Comparison of ENCODE assay signal across 1 cellular context in the genomic region with DNA sequence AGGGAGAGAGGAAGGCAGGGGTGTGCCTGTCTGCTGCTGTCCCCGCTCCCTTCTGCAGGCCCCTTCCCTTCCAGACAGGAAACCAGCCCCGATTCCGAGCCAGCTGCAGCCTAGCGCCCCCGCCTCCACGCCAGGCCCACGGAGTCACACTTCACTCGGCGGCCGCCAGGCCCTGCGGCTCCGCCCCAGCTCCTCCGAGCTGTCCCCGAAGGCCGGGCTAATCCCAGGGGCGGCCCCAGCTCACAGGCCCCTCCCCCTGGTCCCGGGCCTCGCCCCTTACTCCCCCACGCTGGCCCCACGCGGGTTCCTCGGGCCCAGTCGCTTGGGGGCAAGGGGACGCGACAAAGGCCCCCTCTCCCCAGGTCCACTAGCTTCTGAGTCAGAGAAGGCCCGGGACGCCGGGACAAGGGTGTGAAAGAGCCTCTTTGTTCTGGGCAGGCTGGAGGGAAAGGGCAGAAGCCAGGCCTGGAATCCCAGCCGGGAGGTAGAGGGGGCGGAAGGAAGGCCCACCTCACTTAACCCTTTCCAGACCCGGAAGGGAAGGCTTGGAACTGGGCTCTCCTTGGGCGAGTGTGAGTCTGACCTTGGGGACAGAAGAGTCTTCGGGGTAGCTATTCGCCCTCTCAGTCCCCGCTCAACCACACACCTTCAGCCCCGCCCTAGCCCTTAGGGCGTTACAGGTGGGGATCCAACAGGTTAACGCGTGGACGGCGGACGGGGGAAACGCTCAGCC.
TF ChIP-seq lines count a peak whose summit lies in the region.

No MANE protein-coding gene starts in this region.

TF ChIP-seq in K562, 482 proteins besides CTCF, POLR2A, EP300 and RAD21 (continued from another document and continues in another):
- peak; percentile 54 for TF ChIP-seq NEUROD1 (IDR thresholded peaks at IDR 0.05; ENCODE audit: borderline replicate concordance, low read depth, low read length, partially characterized antibody)
- no peak for TF ChIP-seq EZH2 (IDR thresholded peaks at IDR 0.05; ENCODE audit: borderline replicate concordance, low read depth, low read length)
- TF ChIP-seq RNF219 (CRISPR knock-in tag; IDR thresholded peaks at IDR 0.05), result no peak
- no peak for TF ChIP-seq PRDM10 (IDR thresholded peaks at IDR 0.05; ENCODE audit: partially characterized antibody)
- no peak for TF ChIP-seq ZBTB1 (CRISPR knock-in tag; IDR thresholded peaks at IDR 0.05; ENCODE audit: borderline replicate concordance, low read depth)
- TF ChIP-seq CBX8 (IDR thresholded peaks at IDR 0.05; ENCODE audit: borderline replicate concordance, extremely low read depth, low read depth, low read length, poor library complexity, severe bottlenecking), result no peak
- TF ChIP-seq SOX6 (IDR thresholded peaks at IDR 0.05), result no peak
- peak; percentile 81 for TF ChIP-seq L3MBTL2 (IDR thresholded peaks at IDR 0.05)
- TF ChIP-seq ZNF584 (CRISPR knock-in tag; IDR thresholded peaks at IDR 0.05; ENCODE audit: low read depth), result no peak
- no peak for TF ChIP-seq GTF3C2 (IDR thresholded peaks at IDR 0.05; ENCODE audit: borderline replicate concordance, extremely low read depth, insufficient read length)
- no peak for TF ChIP-seq RBM39 (optimal IDR thresholded peaks at IDR 0.05; ENCODE audit: low read depth, low read length)
- TF ChIP-seq KLF6 (CRISPR knock-in tag; IDR thresholded peaks at IDR 0.05; ENCODE audit: borderline replicate concordance), result no peak
- TF ChIP-seq TBL1XR1 (IDR thresholded peaks at IDR 0.05; ENCODE audit: low read length in 2 of 2), result no peak
- TF ChIP-seq, protein P1, sequence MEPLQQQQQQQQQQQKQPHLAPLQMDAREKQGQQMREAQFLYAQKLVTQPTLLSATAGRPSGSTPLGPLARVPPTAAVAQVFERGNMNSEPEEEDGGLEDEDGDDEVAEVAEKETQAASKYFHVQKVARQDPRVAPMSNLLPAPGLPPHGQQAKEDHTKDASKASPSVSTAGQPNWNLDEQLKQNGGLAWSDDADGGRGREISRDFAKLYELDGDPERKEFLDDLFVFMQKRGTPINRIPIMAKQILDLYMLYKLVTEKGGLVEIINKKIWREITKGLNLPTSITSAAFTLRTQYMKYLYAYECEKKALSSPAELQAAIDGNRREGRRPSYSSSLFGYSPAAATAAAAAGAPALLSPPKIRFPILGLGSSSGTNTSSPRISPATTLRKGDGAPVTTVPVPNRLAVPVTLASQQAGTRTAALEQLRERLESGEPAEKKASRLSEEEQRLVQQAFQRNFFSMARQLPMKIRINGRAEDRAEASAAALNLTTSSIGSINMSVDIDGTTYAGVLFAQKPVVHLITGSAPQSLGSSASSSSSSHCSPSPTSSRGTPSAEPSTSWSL (CRISPR knock-in tag; IDR thresholded peaks at IDR 0.05; ENCODE audit: borderline replicate concordance), result no peak
- TF ChIP-seq, protein P2, sequence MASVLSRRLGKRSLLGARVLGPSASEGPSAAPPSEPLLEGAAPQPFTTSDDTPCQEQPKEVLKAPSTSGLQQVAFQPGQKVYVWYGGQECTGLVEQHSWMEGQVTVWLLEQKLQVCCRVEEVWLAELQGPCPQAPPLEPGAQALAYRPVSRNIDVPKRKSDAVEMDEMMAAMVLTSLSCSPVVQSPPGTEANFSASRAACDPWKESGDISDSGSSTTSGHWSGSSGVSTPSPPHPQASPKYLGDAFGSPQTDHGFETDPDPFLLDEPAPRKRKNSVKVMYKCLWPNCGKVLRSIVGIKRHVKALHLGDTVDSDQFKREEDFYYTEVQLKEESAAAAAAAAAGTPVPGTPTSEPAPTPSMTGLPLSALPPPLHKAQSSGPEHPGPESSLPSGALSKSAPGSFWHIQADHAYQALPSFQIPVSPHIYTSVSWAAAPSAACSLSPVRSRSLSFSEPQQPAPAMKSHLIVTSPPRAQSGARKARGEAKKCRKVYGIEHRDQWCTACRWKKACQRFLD (CRISPR knock-in tag; IDR thresholded peaks at IDR 0.05), result no peak
- TF ChIP-seq POLR2AphosphoS2 (IDR thresholded peaks at IDR 0.05; ENCODE audit: low read length), result no peak
- TF ChIP-seq PHF20 (IDR thresholded peaks at IDR 0.05; ENCODE audit: partially characterized antibody), result peak; percentile 12
- TF ChIP-seq PREB (CRISPR knock-in tag; IDR thresholded peaks at IDR 0.05), result no peak
- peak; percentile 65; the same call in 1 of the 2 replicates for TF ChIP-seq SP1 (CRISPR knock-in tag; IDR thresholded peaks at IDR 0.05)
- no peak for TF ChIP-seq HDAC3 (IDR thresholded peaks at IDR 0.05; ENCODE audit: borderline replicate concordance, partially characterized antibody)
- TF ChIP-seq ZNF444 (CRISPR knock-in tag; IDR thresholded peaks at IDR 0.05), result no peak
- no peak for TF ChIP-seq SMARCE1 (IDR thresholded peaks at IDR 0.05)
- TF ChIP-seq, protein P3, sequence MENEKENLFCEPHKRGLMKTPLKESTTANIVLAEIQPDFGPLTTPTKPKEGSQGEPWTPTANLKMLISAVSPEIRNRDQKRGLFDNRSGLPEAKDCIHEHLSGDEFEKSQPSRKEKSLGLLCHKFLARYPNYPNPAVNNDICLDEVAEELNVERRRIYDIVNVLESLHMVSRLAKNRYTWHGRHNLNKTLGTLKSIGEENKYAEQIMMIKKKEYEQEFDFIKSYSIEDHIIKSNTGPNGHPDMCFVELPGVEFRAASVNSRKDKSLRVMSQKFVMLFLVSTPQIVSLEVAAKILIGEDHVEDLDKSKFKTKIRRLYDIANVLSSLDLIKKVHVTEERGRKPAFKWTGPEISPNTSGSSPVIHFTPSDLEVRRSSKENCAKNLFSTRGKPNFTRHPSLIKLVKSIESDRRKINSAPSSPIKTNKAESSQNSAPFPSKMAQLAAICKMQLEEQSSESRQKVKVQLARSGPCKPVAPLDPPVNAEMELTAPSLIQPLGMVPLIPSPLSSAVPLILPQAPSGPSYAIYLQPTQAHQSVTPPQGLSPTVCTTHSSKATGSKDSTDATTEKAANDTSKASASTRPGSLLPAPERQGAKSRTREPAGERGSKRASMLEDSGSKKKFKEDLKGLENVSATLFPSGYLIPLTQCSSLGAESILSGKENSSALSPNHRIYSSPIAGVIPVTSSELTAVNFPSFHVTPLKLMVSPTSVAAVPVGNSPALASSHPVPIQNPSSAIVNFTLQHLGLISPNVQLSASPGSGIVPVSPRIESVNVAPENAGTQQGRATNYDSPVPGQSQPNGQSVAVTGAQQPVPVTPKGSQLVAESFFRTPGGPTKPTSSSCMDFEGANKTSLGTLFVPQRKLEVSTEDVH (IDR thresholded peaks at IDR 0.05; ENCODE audit: low read depth, partially characterized antibody), result no peak
- peak; percentile 80 for TF ChIP-seq EGR1 (conservative IDR thresholded peaks at IDR 0.05)
- TF ChIP-seq TCF7 (IDR thresholded peaks at IDR 0.05; ENCODE audit: borderline replicate concordance), result 0 out of 2 replicates have a peak, but pooled peaks have one; percentile 9
- no peak for TF ChIP-seq ZNF586 (CRISPR knock-in tag; conservative IDR thresholded peaks at IDR 0.05)
- TF ChIP-seq, protein P4, sequence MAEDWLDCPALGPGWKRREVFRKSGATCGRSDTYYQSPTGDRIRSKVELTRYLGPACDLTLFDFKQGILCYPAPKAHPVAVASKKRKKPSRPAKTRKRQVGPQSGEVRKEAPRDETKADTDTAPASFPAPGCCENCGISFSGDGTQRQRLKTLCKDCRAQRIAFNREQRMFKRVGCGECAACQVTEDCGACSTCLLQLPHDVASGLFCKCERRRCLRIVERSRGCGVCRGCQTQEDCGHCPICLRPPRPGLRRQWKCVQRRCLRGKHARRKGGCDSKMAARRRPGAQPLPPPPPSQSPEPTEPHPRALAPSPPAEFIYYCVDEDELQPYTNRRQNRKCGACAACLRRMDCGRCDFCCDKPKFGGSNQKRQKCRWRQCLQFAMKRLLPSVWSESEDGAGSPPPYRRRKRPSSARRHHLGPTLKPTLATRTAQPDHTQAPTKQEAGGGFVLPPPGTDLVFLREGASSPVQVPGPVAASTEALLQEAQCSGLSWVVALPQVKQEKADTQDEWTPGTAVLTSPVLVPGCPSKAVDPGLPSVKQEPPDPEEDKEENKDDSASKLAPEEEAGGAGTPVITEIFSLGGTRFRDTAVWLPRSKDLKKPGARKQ (CRISPR knock-in tag; IDR thresholded peaks at IDR 0.05), result no peak
- no peak for TF ChIP-seq RBM15 (IDR thresholded peaks at IDR 0.05; ENCODE audit: insufficient read depth, low read length)
- TF ChIP-seq TSC22D4 (tag; IDR thresholded peaks at IDR 0.05), result no peak
- TF ChIP-seq PTTG1 (tag; IDR thresholded peaks at IDR 0.05; ENCODE audit: low read depth), result no peak
- TF ChIP-seq MCM2 (IDR thresholded peaks at IDR 0.05; ENCODE audit: low read depth), result no peak
- no peak for TF ChIP-seq ZNF785 (CRISPR knock-in tag; IDR thresholded peaks at IDR 0.05)
- no peak for TF ChIP-seq SAP30 (IDR thresholded peaks at IDR 0.05; ENCODE audit: borderline replicate concordance, insufficient read depth, low read depth, low read length, poor library complexity, severe bottlenecking)
- no peak for TF ChIP-seq USF2 (CRISPR knock-in tag; IDR thresholded peaks at IDR 0.05)
